ENCODE assay signal across 23 cellular contexts in the genomic region with DNA sequence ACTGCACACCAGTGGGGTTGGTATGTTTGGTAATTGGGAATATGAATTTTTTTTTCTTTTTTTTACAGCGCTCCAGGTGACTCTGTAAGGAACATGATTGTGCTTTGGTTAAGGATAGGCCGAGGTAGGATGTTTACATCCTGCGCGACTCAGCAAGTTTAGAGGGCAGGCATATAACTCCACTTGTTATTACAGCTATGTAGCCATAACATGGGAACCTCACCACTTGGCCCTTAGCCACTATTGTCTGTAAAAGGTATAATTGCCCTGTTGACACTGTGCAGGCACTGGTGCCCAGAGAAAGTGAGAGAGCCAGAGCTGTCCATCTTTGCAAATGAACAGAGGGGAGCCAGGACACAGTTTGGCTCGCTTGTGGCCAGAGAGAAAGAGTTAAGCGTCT.
DNase-seq lines count a peak whose midpoint lies in the region; ATAC-seq, FAIRE-seq and TF ChIP-seq lines count a peak whose summit lies in the region.
"Had no signal": no experiment of that assay in that cellular context is flagged by ENCODE, and none has a peak within 500 bp of the region (broad histone marks: within the 10 kb centered on the region; RNA-seq: fewer than 3 reads in every experiment).

No MANE protein-coding gene starts in this region.

- ATAC-seq in GM19035 (IDR thresholded peaks at IDR 0.05; ENCODE audit: unreplicated experiment): no peak
- ATAC-seq: activated CD8-positive, alpha-beta T cell treated with anti-CD3 and anti-CD28 coated beads, Interleukin-2, amount 10 ng/mL, durations not matched to agents 7 days and 5 days; left ventricle myocardium superior; naive thymus-derived CD4-positive, alpha-beta T cell; Right ventricle myocardium inferior had no signal

- H3K79me2 ChIP-seq in endothelial cell of umbilical vein (ENCODE audit: control insufficient read depth, insufficient read depth, low read length): no peaks in the 10 kb centered on the region

- TF ChIP-seq CTCF in endothelial cell of umbilical vein (IDR thresholded peaks at IDR 0.05; ENCODE audit: extremely low read depth in 1 of 2, insufficient read depth in 1 of 2, low read depth in 1 of 2, low read length in 2 of 2): no peak

- DNase-seq in COLO668 (lab: John Stamatoyannopoulos, UW; ENCODE audit: unreplicated experiment): peak; percentile 5
- peak; percentile 3 for DNase-seq in Caki2 (ENCODE audit: low read depth)
- DNase-seq in NCI-H774 (lab: John Stamatoyannopoulos, UW): peak; percentile 19
- DNase-seq in endothelial cell of umbilical vein (ENCODE audit: low read depth, low spot score): peak; percentile 68
- DNase-seq in globus pallidus (ENCODE audit: low spot score): no peak
- no peak for DNase-seq in Kasumi-1 (lab: John Stamatoyannopoulos, UW)
- DNase-seq in stimulated activated CD4-positive, alpha-beta T cell treated with anti-CD3 and anti-CD28 coated beads, Interleukin-4, amount 100 ng/mL, for 1 hour: no peak
- DNase-seq: activated CD8-positive, alpha-beta T cell treated with anti-CD3 and anti-CD28 coated beads, Interleukin-2, amount 10 ng/mL, durations not matched to agents 7 days and 5 days; activated effector memory CD4-positive, alpha-beta T cell treated with anti-CD3 and anti-CD28 coated beads, Interleukin-2, amount 50 U/mL, for 16 hours; activated naive CD8-positive, alpha-beta T cell treated with anti-CD3 and anti-CD28 coated beads, Interleukin-2, amount 10 ng/mL, durations not matched to agents 7 days and 5 days; caudate nucleus; H9; left ventricle myocardium superior; naive thymus-derived CD4-positive, alpha-beta T cell; NCI-H1105 treated with DMSO at 0.1 percent for 48 hours; NCI-H82; occipital lobe; OCI-M1; stimulated activated naive CD4-positive, alpha-beta T cell treated with Interleukin-2 at 50 U/mL for 16 hours had no signal

- no peak for TF ChIP-seq POLR2A in endothelial cell of umbilical vein (IDR thresholded peaks at IDR 0.05; ENCODE audit: low read depth, low read length)

- BruUV-seq in endothelial cell of umbilical vein (replicated peaks; lab: Mats Ljungman, UMichigan): no TSS peak

- CTCF ChIA-PET in endothelial cell of umbilical vein (lab: Charles Lee): interaction anchor here (1.2 to 1.3 kb wide), 2 partner anchors 15 to 354 kb away, joined by 3 read pairs; no protein-coding TSS in a partner anchor

- H3K4me3 ChIP-seq in endothelial cell of umbilical vein (replicated peaks in 1 of 3; ENCODE audit: insufficient read depth in 1 of 3, low read depth in 1 of 3, low read length in 3 of 3): no peak overlapping the region
- H3K4me3 ChIP-seq: ascending aorta; BLaER1 treated with 17β-estradiol and CSF1 and Interleukin-3, amounts not matched to agents 10 nM and 100 nM had no signal

- no peak overlapping the region for H2AFZ ChIP-seq in endothelial cell of umbilical vein (ENCODE audit: low read depth, low read length)

- no peak for FAIRE-seq in endothelial cell of umbilical vein (lab: Jason Lieb, UNC)

- H4K20me1 ChIP-seq in endothelial cell of umbilical vein (replicated peaks; ENCODE audit: control insufficient read depth, extremely low read depth, insufficient read depth, low read length): no peaks in the 10 kb centered on the region
- H4K20me1 ChIP-seq: BLaER1 treated with 17β-estradiol and CSF1 and Interleukin-3, amounts not matched to agents 10 nM and 100 nM had no signal

- H3K4me2 ChIP-seq in endothelial cell of umbilical vein (ENCODE audit: insufficient read depth, low read length): no peak overlapping the region
- H3K4me2 ChIP-seq: BLaER1 treated with 17β-estradiol and CSF1 and Interleukin-3, amounts not matched to agents 10 nM and 100 nM had no signal

- no peak overlapping the region for H3K9ac ChIP-seq in endothelial cell of umbilical vein (replicated peaks; ENCODE audit: extremely low read depth, insufficient read depth, low read length)
- H3K9ac ChIP-seq: BLaER1 treated with 17β-estradiol and CSF1 and Interleukin-3, amounts not matched to agents 10 nM and 100 nM had no signal

- no peaks in the 10 kb centered on the region for H3K36me3 ChIP-seq in endothelial cell of umbilical vein (ENCODE audit: control insufficient read depth in 2 of 2, extremely low read depth in 1 of 2, insufficient read depth in 2 of 2, low read length in 2 of 2)
- H3K36me3 ChIP-seq: ascending aorta; BLaER1 treated with 17β-estradiol and CSF1 and Interleukin-3, amounts not matched to agents 10 nM and 100 nM had no signal

- intact Hi-C loops in endothelial cell of umbilical vein (cut with micrococcal nuclease): loop anchor here (5.0 kb wide), 1 partner anchor 354 kb away; no protein-coding TSS in a partner anchor

- H3K27me3 ChIP-seq in endothelial cell of umbilical vein (ENCODE audit: control insufficient read depth in 2 of 2, insufficient read depth in 2 of 2, low read length in 2 of 2): peaks cover 0 to 3% of the 10 kb centered on the region in 2 experiments
- H3K27me3 ChIP-seq: ascending aorta; BLaER1 treated with 17β-estradiol and CSF1 and Interleukin-3, amounts not matched to agents 10 nM and 100 nM had no signal

- H3K4me1 ChIP-seq in endothelial cell of umbilical vein (ENCODE audit: control insufficient read depth, extremely low read depth, insufficient read depth, low read length): no peaks in the 10 kb centered on the region
- H3K4me1 ChIP-seq: ascending aorta had no signal

- dilution Hi-C loops in endothelial cell of umbilical vein (cut with MboI; ENCODE audit: extremely low pct_ligation_motif_present, low sequenced_read_pairs): no loop called here

- H3K9me3 ChIP-seq in endothelial cell of umbilical vein (replicated peaks; ENCODE audit: control insufficient read depth, insufficient read depth, low read length): no peaks in the 10 kb centered on the region
- H3K9me3 ChIP-seq: ascending aorta; BLaER1 treated with 17β-estradiol and CSF1 and Interleukin-3, amounts not matched to agents 10 nM and 100 nM had no signal

- H3K9me1 ChIP-seq in endothelial cell of umbilical vein (replicated peaks; ENCODE audit: control insufficient read depth, extremely low read depth, insufficient read depth, low read length): no peaks in the 10 kb centered on the region

- POLR2A ChIA-PET in endothelial cell of umbilical vein (lab: Charles Lee): no interaction called here

- no peak overlapping the region for H3K27ac ChIP-seq in endothelial cell of umbilical vein (ENCODE audit: insufficient read depth, low read depth, low read length)
- H3K27ac ChIP-seq: ascending aorta; BLaER1 treated with 17β-estradiol and CSF1 and Interleukin-3, amounts not matched to agents 10 nM and 100 nM had no signal

- in situ Hi-C loops in Caki2 (cut with HindIII; ENCODE audit: low pct_unique_long_range_greater_than_20kb, low sequenced_read_pairs): no loop called here

TF ChIP-seq in endothelial cell of umbilical vein, 7 proteins besides CTCF, POLR2A, EP300 and RAD21:
- TF ChIP-seq POLR2AphosphoS5 (IDR thresholded peaks at IDR 0.05; ENCODE audit: insufficient read depth, low read depth, low read length) (no peak), FOS (IDR thresholded peaks at IDR 0.05; ENCODE audit: borderline replicate concordance, insufficient read depth, low read length) (no peak), EZH2 (IDR thresholded peaks at IDR 0.05; ENCODE audit: borderline replicate concordance, low read depth, low read length, severe bottlenecking) (no peak), MYC (IDR thresholded peaks at IDR 0.05; ENCODE audit: low read depth, low read length) (no peak), JUN (IDR thresholded peaks at IDR 0.05; ENCODE audit: borderline replicate concordance, insufficient read depth, insufficient read length, low read depth) (no peak), GATA2 (IDR thresholded peaks at IDR 0.05; ENCODE audit: insufficient read depth, insufficient read length, low read depth, low read length) (no peak)
- TF ChIP-seq, protein P1, sequence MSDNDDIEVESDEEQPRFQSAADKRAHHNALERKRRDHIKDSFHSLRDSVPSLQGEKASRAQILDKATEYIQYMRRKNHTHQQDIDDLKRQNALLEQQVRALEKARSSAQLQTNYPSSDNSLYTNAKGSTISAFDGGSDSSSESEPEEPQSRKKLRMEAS (IDR thresholded peaks at IDR 0.05; ENCODE audit: insufficient read depth, insufficient read length): no peak

Comparison
In these comparisons a context has a peak if more than half of its experiments do, and no peak if none do; other contexts are left out.
1. DNase-seq: peak in COLO668 (single experiment), Caki2 (single experiment), NCI-H774 (single experiment) and endothelial cell of umbilical vein (single experiment); none in globus pallidus (single experiment), Kasumi-1 (0 of 2) and stimulated activated CD4-positive, alpha-beta T cell treated with anti-CD3 and anti-CD28 coated beads, Interleukin-4, amount 100 ng/mL, for 1 hour (single experiment).